Comparison of ENCODE assay signal across 10 cellular contexts in genomic region chr17:72984145-72984924, GRCh38.
DNase-seq lines count a peak whose midpoint lies in the region; ATAC-seq and TF ChIP-seq lines count a peak whose summit lies in the region.
"Had no signal": no experiment of that assay in that cellular context is flagged by ENCODE, and none has a peak within 500 bp of the region (broad histone marks: within the 10 kb centered on the region; RNA-seq: fewer than 3 reads in every experiment).

No MANE protein-coding gene starts in this region.

- H3K36me3 Mint-ChIP-seq in type B pancreatic cell = no peaks in the 10 kb centered on the region
- H3K36me3 Mint-ChIP-seq in activated naive CD8-positive, alpha-beta T cell treated with anti-CD3 and anti-CD28 coated beads for 36 hours = no peaks in the 10 kb centered on the region

- H3K9me3 Mint-ChIP-seq in type B pancreatic cell = no peaks in the 10 kb centered on the region
- no peaks in the 10 kb centered on the region for H3K9me3 Mint-ChIP-seq in activated naive CD8-positive, alpha-beta T cell treated with anti-CD3 and anti-CD28 coated beads for 36 hours
- H3K9me3 Mint-ChIP-seq: neural crest cell had no signal

- DNase-seq in COLO829 (ENCODE audit: low spot score) (peak; percentile 38), LoVo (ENCODE audit: low spot score) (peak; percentile 15), cardiac fibroblast (ENCODE audit: low read depth in 2 of 2) (peak; percentile 84 to 86), non-pigmented ciliary epithelial cell (ENCODE audit: low read depth) (peak; percentile 85), type B pancreatic cell (ENCODE audit: extremely low spot score, unreplicated experiment) (no peak), sigmoid colon (no peak)
- no peak for DNase-seq in activated naive CD8-positive, alpha-beta T cell treated with anti-CD3 and anti-CD28 coated beads for 36 hours
- DNase-seq: left colon had no signal

- WGBS in sigmoid colon, 2 donors = 74 to 79% methylated on average over 9 of the region's 9 CpGs

- intact Hi-C loops in sigmoid colon (cut with DNase I) = no loop called here

- no peak for TF ChIP-seq EP300 in sigmoid colon (IDR thresholded peaks at IDR 0.05)

- no peaks in the 10 kb centered on the region for H3K27me3 Mint-ChIP-seq in type B pancreatic cell
- H3K27me3 Mint-ChIP-seq in activated naive CD8-positive, alpha-beta T cell treated with anti-CD3 and anti-CD28 coated beads for 36 hours = no peaks in the 10 kb centered on the region

- TF ChIP-seq CTCF in cardiac fibroblast (IDR thresholded peaks at IDR 0.05; ENCODE audit: low read depth, low read length) (no peak), type B pancreatic cell (conservative IDR thresholded peaks at IDR 0.05) (no peak), sigmoid colon (IDR thresholded peaks at IDR 0.05) (no peak)

- H3K9me3 ChIP-seq in sigmoid colon = no peaks in the 10 kb centered on the region

- H3K36me3 ChIP-seq in sigmoid colon = no peaks in the 10 kb centered on the region

- no peaks in the 10 kb centered on the region for H3K4me1 ChIP-seq in sigmoid colon

- no peak overlapping the region for H3K4me3 Mint-ChIP-seq in type B pancreatic cell
- no peak overlapping the region for H3K4me3 Mint-ChIP-seq in activated naive CD8-positive, alpha-beta T cell treated with anti-CD3 and anti-CD28 coated beads for 36 hours
- H3K4me3 Mint-ChIP-seq: neural crest cell had no signal

- no peak for ATAC-seq in GM21576 (IDR thresholded peaks at IDR 0.05; ENCODE audit: unreplicated experiment)
- ATAC-seq: left colon had no signal

- H3K4me3 ChIP-seq in cardiac fibroblast (replicated peaks in 1 of 2; ENCODE audit: low read depth in 2 of 2, low read length in 2 of 2) (no peak overlapping the region), sigmoid colon (no peak overlapping the region)

- H3K27ac Mint-ChIP-seq in type B pancreatic cell = no peak overlapping the region
- no peak overlapping the region for H3K27ac Mint-ChIP-seq in activated naive CD8-positive, alpha-beta T cell treated with anti-CD3 and anti-CD28 coated beads for 36 hours

- no peak overlapping the region for H3K27ac ChIP-seq in sigmoid colon

- H3K27me3 ChIP-seq in sigmoid colon = no peaks in the 10 kb centered on the region

- H3K4me1 Mint-ChIP-seq in type B pancreatic cell (ENCODE audit: unreplicated experiment) = peaks cover 7% of the 10 kb centered on the region
- H3K4me1 Mint-ChIP-seq in activated naive CD8-positive, alpha-beta T cell treated with anti-CD3 and anti-CD28 coated beads for 36 hours = peaks cover 1% of the 10 kb centered on the region

- TF ChIP-seq POLR2A in sigmoid colon (IDR thresholded peaks at IDR 0.05) = no peak

Comparison
In these comparisons a context has a peak if more than half of its experiments do, and no peak if none do; other contexts are left out.
1. DNase-seq: peak in COLO829 (single experiment), LoVo (single experiment), cardiac fibroblast (2 of 2) and non-pigmented ciliary epithelial cell (single experiment); none in type B pancreatic cell (single experiment), sigmoid colon (single experiment) and activated naive CD8-positive, alpha-beta T cell treated with anti-CD3 and anti-CD28 coated beads for 36 hours (single experiment).